ENCODE assay signal across 20 cellular contexts in genomic region chr5:128566170-128566569, GRCh38. TPM values are rescaled to one million over a fixed set of nuclear protein-coding genes. Genes with fewer than 3 reads are reported as not detected.
DNase-seq lines count a peak whose midpoint lies in the region; ATAC-seq, FAIRE-seq and TF ChIP-seq lines count a peak whose summit lies in the region.
"Had no signal": no experiment of that assay in that cellular context is flagged by ENCODE, and none has a peak within 500 bp of the region (broad histone marks: within the 10 kb centered on the region; RNA-seq: fewer than 3 reads in every experiment).

No MANE protein-coding gene starts in this region.

- no peaks in the 10 kb centered on the region for H3K36me3 ChIP-seq in SJCRH30
- no peaks in the 10 kb centered on the region for H3K36me3 ChIP-seq in spleen
- H3K36me3 ChIP-seq: BLaER1 had no signal

- no peak for TF ChIP-seq POLR2A in A549 (IDR thresholded peaks at IDR 0.05; ENCODE audit: low read length)
- TF ChIP-seq POLR2A in spleen (IDR thresholded peaks at IDR 0.05) = no peak

- DNase-seq in A549 (ENCODE audit: low read depth in 1 of 2, low spot score in 1 of 2) (peak in 1 of 2 experiments; percentile 16), NCI-H226 (peak; percentile 37), fibroblast of the aortic adventitia (ENCODE audit: low read depth) (peak; percentile 0), SJCRH30 (no peak), posterior cingulate gyrus (no peak), spleen (no peak)
- DNase-seq: Calu3; CD4-positive, alpha-beta T cell; CD8-positive, alpha-beta memory T cell; DMS53; DMS79 treated with DMSO at 0.1 percent for 48 hours; GF-D8; H9 had no signal

- H3K27ac ChIP-seq in A549 (peak overlapping the region in 1 of 2 experiments; percentile 6; a peak in 1 of 6 replicates), SJCRH30 (no peak overlapping the region), spleen (no peak overlapping the region)
- H3K27ac ChIP-seq: BLaER1 had no signal

- TF ChIP-seq CTCF in A549 (IDR thresholded peaks at IDR 0.05) = no peak
- TF ChIP-seq CTCF in fibroblast of the aortic adventitia (IDR thresholded peaks at IDR 0.05; ENCODE audit: insufficient read depth, low read length) = no peak
- no peak for TF ChIP-seq CTCF in spleen (IDR thresholded peaks at IDR 0.05 in 8 of 11, conservative IDR thresholded peaks at IDR 0.05 in 3 of 11)

- H3K4me2 ChIP-seq in A549 = peak overlapping the region; percentile 34
- H3K4me2 ChIP-seq: BLaER1, GM23338 had no signal

- H3K4me1 ChIP-seq in A549 (peaks cover 18% of the 10 kb centered on the region; the same call in 2 of the 3 replicates), SJCRH30 (no peaks in the 10 kb centered on the region), spleen (no peaks in the 10 kb centered on the region)
- H3K4me1 ChIP-seq: BLaER1 had no signal

- H3K4me3 ChIP-seq in A549 = no peak overlapping the region
- H3K4me3 ChIP-seq in fibroblast of the aortic adventitia (ENCODE audit: low read depth, low read length) = no peak overlapping the region
- H3K4me3 ChIP-seq in SJCRH30 = no peak overlapping the region
- H3K4me3 ChIP-seq in spleen = no peak overlapping the region
- H3K4me3 ChIP-seq: BLaER1, GM23338 had no signal

- ATAC-seq in A549 (no peak; a peak in 1 of 6 replicates), HG02759 (IDR thresholded peaks at IDR 0.05; ENCODE audit: unreplicated experiment) (no peak)
- ATAC-seq: GM23338, HCT116 had no signal

- FAIRE-seq in A549 (lab: Jason Lieb, UNC) = peak; percentile 81
- FAIRE-seq: GM12891, GM18507 had no signal

- intact Hi-C loops in posterior cingulate gyrus (cut with DNase I) (no loop called here), spleen (cut with DNase I; ENCODE audit: low total_unique reads) (no loop called here)

- no peak for TF ChIP-seq RAD21 in A549 (conservative IDR thresholded peaks at IDR 0.05 in 1 of 2, IDR thresholded peaks at IDR 0.05 in 1 of 2)

- WGBS in A549 (ENCODE audit: missing lambda C conversion rate) = 2% methylated on average over 2 of the region's 2 CpGs
- WGBS in spleen, 5 donors = 56 to 80% (median 59%) methylated on average over 2 of the region's 2 CpGs

- CTCF ChIA-PET in A549 (lab: Yijun Ruan, JAX) = no interaction called here

- H3K27me3 ChIP-seq in SJCRH30 = no peaks in the 10 kb centered on the region
- no peaks in the 10 kb centered on the region for H3K27me3 ChIP-seq in spleen (replicated peaks in 1 of 7)
- H3K27me3 ChIP-seq: BLaER1 had no signal

- POLR2A ChIA-PET in A549 (lab: Yijun Ruan, JAX) = no interaction called here

- TF ChIP-seq EP300 in A549 (IDR thresholded peaks at IDR 0.05) = no peak

- H3K9me3 ChIP-seq in A549 (no peaks in the 10 kb centered on the region), SJCRH30 (replicated peaks) (no peaks in the 10 kb centered on the region), spleen (no peaks in the 10 kb centered on the region)
- H3K9me3 ChIP-seq: BLaER1 had no signal

TF ChIP-seq in A549, 52 proteins besides CTCF, POLR2A, EP300 and RAD21:
- no peak for TF ChIP-seq RCOR1 (IDR thresholded peaks at IDR 0.05; ENCODE audit: low read depth, low read length)
- peak; percentile 73; the same call in 1 of the 2 replicates for TF ChIP-seq GATA3 (IDR thresholded peaks at IDR 0.05; ENCODE audit: borderline replicate concordance)

RNA-seq across cellular contexts. Expression of gene FBN2, which starts 28.1 kb away (rescaled TPM):
- 22.2 and 28.3 TPM in 2 replicates for polyA plus RNA-seq in A549 (2011; rRNA removed)
- polyA plus RNA-seq in A549 (2012; cell fraction: cytosol; rRNA removed) = 7.4 and 8.9 TPM in 2 replicates
- polyA plus RNA-seq in A549 (2012; cell fraction: nucleus; rRNA removed) = 27.5 and 38.7 TPM in 2 replicates
- polyA plus RNA-seq in A549 (2017; fragmentation: RNase III; extraction: RNeasy Plus Mini Kit Qiagen cat#74134 plus additional on column Dnase treatment) = 22.4 to 30.8 TPM (median 22.7 TPM) in 3 replicates
- 83.9 and 89.5 TPM in 2 replicates for polyA minus RNA-seq in A549 (2011; rRNA and poly(A)+ RNA removed)
- 19.8 and 45.1 TPM in 2 replicates for total RNA-seq in fibroblast of the aortic adventitia (ENCODE audit: low replicate concordance)
- total RNA-seq in SJCRH30 (2014; rRNA removed; shearing (Covaris generic)) = 43.8 and 45.1 TPM in 2 replicates
- total RNA-seq in spleen = 1 to 10 TPM; 2.1 to 7.6 (median 3.6) TPM
- polyA plus RNA-seq in spleen = under 1 TPM; 0.21 to 0.26 (median 0.24) TPM
- total RNA-seq: B cell had no signal
- polyA plus RNA-seq: CD8-positive, alpha-beta memory T cell had no signal

Comparison
In these comparisons a context has a peak if more than half of its experiments do, and no peak if none do; other contexts are left out.
1. DNase-seq: peak in NCI-H226 (single experiment) and fibroblast of the aortic adventitia (single experiment); none in SJCRH30 (0 of 2), posterior cingulate gyrus (0 of 10) and spleen (single experiment).